In genomic region chr9:137270929-137271695, GRCh38 we compare ENCODE assay signal across 16 cellular contexts. TPM values are rescaled to one million over a fixed set of nuclear protein-coding genes. Genes with fewer than 3 reads are reported as not detected.
A peak's percentile ranks its signal among the peaks of the same experiment; 100 is the strongest.
DNase-seq lines count a peak whose midpoint lies in the region; ATAC-seq and TF ChIP-seq lines count a peak whose summit lies in the region.
"Had no signal": no experiment of that assay in that cellular context is flagged by ENCODE, and none has a peak within 500 bp of the region (broad histone marks: within the 10 kb centered on the region; RNA-seq: fewer than 3 reads in every experiment).

No MANE protein-coding gene starts in this region.

- intact Hi-C loops in left ventricle myocardium superior (cut with micrococcal nuclease), result no loop called here

- no peaks in the 10 kb centered on the region for H3K9me3 Mint-ChIP-seq in activated T-cell treated with anti-CD3 and anti-CD28 coated beads, Interleukin-2, amount 50 U/mL, for 24 hours
- H3K9me3 Mint-ChIP-seq in progenitor cell of endocrine pancreas (ENCODE audit: low read depth), result no peaks in the 10 kb centered on the region
- H3K9me3 Mint-ChIP-seq: activated T-helper 2 cell treated with anti-CD3 and anti-CD28 coated beads, Interferon-gamma antibody, Interleukin-2, Interleukin-4, amounts not matched to agents 10 μg/mL and 5 μg/mL and 100 μg/mL, durations not matched to agents 14 hours and 24 hours and 36 hours had no signal

- no peak for TF ChIP-seq CTCF in progenitor cell of endocrine pancreas (IDR thresholded peaks at IDR 0.05; ENCODE audit: unreplicated experiment)

- ATAC-seq in left ventricle myocardium superior, result peak; percentile 4
- ATAC-seq in GM19452 (IDR thresholded peaks at IDR 0.05; ENCODE audit: unreplicated experiment), result no peak
- no peak for ATAC-seq in GM21390 (IDR thresholded peaks at IDR 0.05; ENCODE audit: unreplicated experiment)
- ATAC-seq: esophagus mucosa had no signal

- peak overlapping the region; percentile 4 for H3K27ac Mint-ChIP-seq in activated T-cell treated with anti-CD3 and anti-CD28 coated beads, Interleukin-2, amount 50 U/mL, for 24 hours
- no peak overlapping the region for H3K27ac Mint-ChIP-seq in progenitor cell of endocrine pancreas
- H3K27ac Mint-ChIP-seq: activated T-helper 2 cell treated with anti-CD3 and anti-CD28 coated beads, Interferon-gamma antibody, Interleukin-2, Interleukin-4, amounts not matched to agents 10 μg/mL and 5 μg/mL and 100 μg/mL, durations not matched to agents 14 hours and 24 hours and 36 hours had no signal

- H3K4me1 Mint-ChIP-seq in activated T-cell treated with anti-CD3 and anti-CD28 coated beads, Interleukin-2, amount 50 U/mL, for 24 hours (ENCODE audit: low read depth), result peaks cover 11% of the 10 kb centered on the region
- peaks cover 6% of the 10 kb centered on the region for H3K4me1 Mint-ChIP-seq in progenitor cell of endocrine pancreas (ENCODE audit: low read depth)

- peaks cover 66% of the 10 kb centered on the region for H3K36me3 Mint-ChIP-seq in activated T-cell treated with anti-CD3 and anti-CD28 coated beads, Interleukin-2, amount 50 U/mL, for 24 hours (ENCODE audit: low read depth)
- H3K36me3 Mint-ChIP-seq in progenitor cell of endocrine pancreas (ENCODE audit: insufficient read depth), result peaks cover 17% of the 10 kb centered on the region

- no peaks in the 10 kb centered on the region for H3K27me3 Mint-ChIP-seq in activated T-cell treated with anti-CD3 and anti-CD28 coated beads, Interleukin-2, amount 50 U/mL, for 24 hours
- no peaks in the 10 kb centered on the region for H3K27me3 Mint-ChIP-seq in progenitor cell of endocrine pancreas

- H3K4me3 Mint-ChIP-seq in activated T-cell treated with anti-CD3 and anti-CD28 coated beads, Interleukin-2, amount 50 U/mL, for 24 hours, result no peak overlapping the region
- no peak overlapping the region for H3K4me3 Mint-ChIP-seq in progenitor cell of endocrine pancreas (ENCODE audit: low read depth)

- DNase-seq in stimulated activated naive CD4-positive, alpha-beta T cell (lab: John Stamatoyannopoulos, UW), result peak in 4 of 6 experiments; percentile 18 to 55 (median 40)
- no peak for DNase-seq in stimulated activated naive CD4-positive, alpha-beta T cell treated with Interleukin-2 at 50 U/mL for 16 hours (lab: John Stamatoyannopoulos, UW)
- peak; percentile 45 for DNase-seq in activated T-cell treated with anti-CD3 and anti-CD28 coated beads, Interleukin-2, amount 50 U/mL, for 24 hours
- DNase-seq in left ventricle myocardium superior (no peak), GM19238 (ENCODE audit: insufficient read length, low spot score) (no peak), progenitor cell of endocrine pancreas (ENCODE audit: low spot score, unreplicated experiment) (no peak)
- DNase-seq: BE2C, NCI-H1417 treated with DMSO at 0.1 percent for 48 hours, NCI-H524, ovary, SHP77 treated with DMSO at 0.1 percent for 48 hours had no signal

RNA-seq across cellular contexts. Expression of gene TOR4A, which starts 6.4 kb away (rescaled TPM):
- total RNA-seq in left ventricle myocardium superior, result 19.3 TPM
- 8.0 and 8.5 TPM in 2 replicates for total RNA-seq in progenitor cell of endocrine pancreas

RNA-seq across cellular contexts. Expression of gene NELFB, which starts 16.0 kb away (rescaled TPM):
- 43.6 TPM for total RNA-seq in left ventricle myocardium superior
- 62.3 and 63.3 TPM in 2 replicates for total RNA-seq in progenitor cell of endocrine pancreas

RNA-seq across cellular contexts. Expression of gene STPG3, which starts 20.0 kb away (rescaled TPM):
- 0.69 TPM for total RNA-seq in left ventricle myocardium superior
- not detected in 2 replicates for total RNA-seq in progenitor cell of endocrine pancreas
- total RNA-seq: cerebellum, esophagus mucosa, ovary had no signal

RNA-seq across cellular contexts. Expression of gene TUBB4B, which starts 30.0 kb away (rescaled TPM):
- total RNA-seq in left ventricle myocardium superior (439 TPM), progenitor cell of endocrine pancreas (233 and 245 TPM in 2 replicates)

RNA-seq across cellular contexts. Expression of gene NRARP, which starts 31.0 kb away (rescaled TPM):
- total RNA-seq in left ventricle myocardium superior (4.0 TPM), progenitor cell of endocrine pancreas (24.0 and 27.1 TPM in 2 replicates)

Comparison
In these comparisons a context has a peak if more than half of its experiments do, and no peak if none do; other contexts are left out.
1. DNase-seq: peak in stimulated activated naive CD4-positive, alpha-beta T cell (4 of 6) and activated T-cell treated with anti-CD3 and anti-CD28 coated beads, Interleukin-2, amount 50 U/mL, for 24 hours (single experiment); none in stimulated activated naive CD4-positive, alpha-beta T cell treated with Interleukin-2 at 50 U/mL for 16 hours (single experiment), left ventricle myocardium superior (single experiment), GM19238 (single experiment) and progenitor cell of endocrine pancreas (single experiment).